1 cellular context compared by ENCODE assay signal in the genomic region with DNA sequence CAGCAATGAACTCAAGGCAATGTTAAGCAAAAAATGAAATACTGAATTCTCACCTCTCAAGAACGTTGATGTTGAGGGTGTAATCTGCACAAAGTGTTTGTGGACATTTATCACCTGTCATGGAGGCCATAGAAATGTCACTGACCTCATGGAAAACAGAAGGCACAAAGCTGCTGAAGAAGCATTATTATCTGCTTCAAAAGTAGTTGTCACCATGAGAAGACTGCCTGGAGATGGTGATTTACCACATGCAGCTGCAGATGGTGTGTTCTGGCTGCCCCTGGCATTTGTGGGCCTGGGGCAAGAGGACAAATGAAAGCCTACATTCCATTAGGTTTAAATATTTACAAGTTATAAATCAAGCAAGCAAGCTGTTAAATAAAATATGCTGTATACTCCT.
TF ChIP-seq lines count a peak whose summit lies in the region.

No MANE protein-coding gene starts in this region.

TF ChIP-seq in HepG2, 621 proteins besides CTCF, POLR2A, EP300 and RAD21 (continued from another document):
- TF ChIP-seq ZNF407 (CRISPR knock-in tag; IDR thresholded peaks at IDR 0.05; ENCODE audit: not compliant biosample characterization) (no peak), CSRNP2 (CRISPR knock-in tag; conservative IDR thresholded peaks at IDR 0.05; ENCODE audit: low read depth) (no peak)
